33 cellular contexts compared by ENCODE assay signal in genomic region chrX:54945224-54945623, GRCh38. TPM values are rescaled to one million over a fixed set of nuclear protein-coding genes. Genes with fewer than 3 reads are reported as not detected.
"Had no signal": no experiment of that assay in that cellular context is flagged by ENCODE, and none has a peak within 500 bp of the region (broad histone marks: within the 10 kb centered on the region; RNA-seq: fewer than 3 reads in every experiment).

No MANE protein-coding gene starts in this region.

- H3K4me3 ChIP-seq: esophagus muscularis mucosa, gastrocnemius medialis had no signal

- H3K4me3 Mint-ChIP-seq: activated CD4-positive, alpha-beta memory T cell treated with anti-CD3 and anti-CD28 coated beads, Interleukin-2, amount 10 ng/mL, durations not matched to agents 7 days and 5 days; activated CD4-positive, alpha-beta T cell treated with anti-CD3 and anti-CD28 coated beads, Interleukin-2, amount 10 ng/mL, durations not matched to agents 7 days and 5 days; activated naive CD4-positive, alpha-beta T cell treated with anti-CD3 and anti-CD28 coated beads, Interleukin-2, amount 10 ng/mL, durations not matched to agents 7 days and 5 days; activated naive CD8-positive, alpha-beta T cell treated with anti-CD3 and anti-CD28 coated beads, Interleukin-2, amount 10 ng/mL, durations not matched to agents 7 days and 5 days; activated T-cell treated with anti-CD3 and anti-CD28 coated beads, Interleukin-2, amount 50 U/mL, for 24 hours; activated T-cell treated with anti-CD3 and anti-CD28 coated beads, Interleukin-2, amount 50 U/mL, for 72 hours; central memory CD8-positive, alpha-beta T cell; effector memory CD8-positive, alpha-beta T cell; T-helper 17 cell; T-helper 2 cell treated with Interferon-gamma antibody and Interleukin-4, amounts not matched to agents 5 μg/mL and 100 μg/mL, for 36 hours; WTC11 had no signal

- H3K27me3 ChIP-seq: brain microvascular endothelial cell, esophagus muscularis mucosa, foreskin keratinocyte, gastrocnemius medialis had no signal

- H3K27ac Mint-ChIP-seq: activated CD4-positive, alpha-beta memory T cell treated with anti-CD3 and anti-CD28 coated beads, Interleukin-2, amount 10 ng/mL, durations not matched to agents 7 days and 5 days; activated CD4-positive, alpha-beta T cell treated with anti-CD3 and anti-CD28 coated beads, Interleukin-2, amount 10 ng/mL, durations not matched to agents 7 days and 5 days; activated naive CD4-positive, alpha-beta T cell treated with anti-CD3 and anti-CD28 coated beads, Interleukin-2, amount 10 ng/mL, durations not matched to agents 7 days and 5 days; activated naive CD4-positive, alpha-beta T cell treated with anti-CD3 and anti-CD28 coated beads, Interleukin-2, amount 50 U/mL, for 72 hours; activated naive CD8-positive, alpha-beta T cell treated with anti-CD3 and anti-CD28 coated beads, Interleukin-2, amount 10 ng/mL, durations not matched to agents 7 days and 5 days; activated T-cell treated with anti-CD3 and anti-CD28 coated beads, Interleukin-2, amount 50 U/mL, for 24 hours; activated T-cell treated with anti-CD3 and anti-CD28 coated beads, Interleukin-2, amount 50 U/mL, for 72 hours; effector memory CD8-positive, alpha-beta T cell; T-helper 17 cell; T-helper 2 cell treated with Interferon-gamma antibody and Interleukin-4, amounts not matched to agents 5 μg/mL and 100 μg/mL, for 36 hours; WTC11 had no signal

- ATAC-seq: activated naive CD4-positive, alpha-beta T cell treated with anti-CD3 and anti-CD28 coated beads, Interleukin-2, amount 50 U/mL, for 72 hours; activated T-cell treated with anti-CD3 and anti-CD28 coated beads, Interleukin-2, amount 50 U/mL, for 72 hours; effector memory CD8-positive, alpha-beta T cell; foreskin keratinocyte; T-helper 17 cell; WTC11 had no signal

- H3K9me3 ChIP-seq: esophagus muscularis mucosa, gastrocnemius medialis had no signal

- H3K27me3 Mint-ChIP-seq: activated CD4-positive, alpha-beta memory T cell treated with anti-CD3 and anti-CD28 coated beads, Interleukin-2, amount 10 ng/mL, durations not matched to agents 7 days and 5 days; activated CD4-positive, alpha-beta T cell treated with anti-CD3 and anti-CD28 coated beads, Interleukin-2, amount 10 ng/mL, durations not matched to agents 7 days and 5 days; activated naive CD4-positive, alpha-beta T cell treated with anti-CD3 and anti-CD28 coated beads, Interleukin-2, amount 10 ng/mL, durations not matched to agents 7 days and 5 days; activated naive CD8-positive, alpha-beta T cell treated with anti-CD3 and anti-CD28 coated beads, Interleukin-2, amount 10 ng/mL, durations not matched to agents 7 days and 5 days; central memory CD8-positive, alpha-beta T cell; effector memory CD8-positive, alpha-beta T cell; T-helper 17 cell had no signal

- H3K4me1 ChIP-seq: esophagus muscularis mucosa, foreskin keratinocyte, gastrocnemius medialis had no signal

- DNase-seq: activated CD4-positive, alpha-beta memory T cell treated with anti-CD3 and anti-CD28 coated beads, Interleukin-2, amount 10 ng/mL, durations not matched to agents 7 days and 5 days; activated CD4-positive, alpha-beta T cell treated with anti-CD3 and anti-CD28 coated beads for 1 hour; activated CD4-positive, alpha-beta T cell treated with anti-CD3 and anti-CD28 coated beads for 4 hours; activated CD4-positive, alpha-beta T cell treated with anti-CD3 and anti-CD28 coated beads, Interleukin-2, amount 10 ng/mL, durations not matched to agents 7 days and 5 days; activated CD4-positive, alpha-beta T cell treated with anti-CD3 and anti-CD28 coated beads, Interleukin-2, amount 50 U/mL, for 4 hours; activated CD8-positive, alpha-beta memory T cell treated with anti-CD3 and anti-CD28 coated beads, Interleukin-2, amount 50 U/mL, for 48 hours; activated gamma-delta T cell; activated naive CD4-positive, alpha-beta T cell; activated naive CD4-positive, alpha-beta T cell treated with anti-CD3 and anti-CD28 coated beads, Interleukin-2, amount 10 ng/mL, durations not matched to agents 7 days and 5 days; activated naive CD8-positive, alpha-beta T cell treated with anti-CD3 and anti-CD28 coated beads, Interleukin-2, amount 10 ng/mL, durations not matched to agents 7 days and 5 days; activated T-cell treated with anti-CD3 and anti-CD28 coated beads for 4 hours; activated T-cell treated with anti-CD3 and anti-CD28 coated beads, Interleukin-2, amount 50 U/mL, for 24 hours; activated T-cell treated with anti-CD3 and anti-CD28 coated beads, Interleukin-2, amount 50 U/mL, for 72 hours; amniotic stem cell; anterior cingulate cortex; brain microvascular endothelial cell; cortex of kidney; dermis blood vessel endothelial cell; effector CD4-positive, alpha-beta T cell; effector memory CD8-positive, alpha-beta T cell; erythroblast; foreskin keratinocyte; gastrocnemius medialis; T-helper 1 cell; T-helper 17 cell; T1000 had no signal

- H3K27ac ChIP-seq: brain microvascular endothelial cell, esophagus muscularis mucosa, foreskin keratinocyte had no signal

- H3K36me3 ChIP-seq: brain microvascular endothelial cell, esophagus muscularis mucosa, gastrocnemius medialis had no signal

- H3K4me1 Mint-ChIP-seq: activated CD4-positive, alpha-beta memory T cell treated with anti-CD3 and anti-CD28 coated beads, Interleukin-2, amount 10 ng/mL, durations not matched to agents 7 days and 5 days; activated CD4-positive, alpha-beta T cell treated with anti-CD3 and anti-CD28 coated beads, Interleukin-2, amount 10 ng/mL, durations not matched to agents 7 days and 5 days; activated naive CD4-positive, alpha-beta T cell treated with anti-CD3 and anti-CD28 coated beads, Interleukin-2, amount 10 ng/mL, durations not matched to agents 7 days and 5 days; activated naive CD8-positive, alpha-beta T cell treated with anti-CD3 and anti-CD28 coated beads, Interleukin-2, amount 10 ng/mL, durations not matched to agents 7 days and 5 days; central memory CD8-positive, alpha-beta T cell; T-helper 17 cell; WTC11 had no signal

- H3K9me3 Mint-ChIP-seq: activated CD4-positive, alpha-beta memory T cell treated with anti-CD3 and anti-CD28 coated beads, Interleukin-2, amount 10 ng/mL, durations not matched to agents 7 days and 5 days; activated CD4-positive, alpha-beta T cell treated with anti-CD3 and anti-CD28 coated beads, Interleukin-2, amount 10 ng/mL, durations not matched to agents 7 days and 5 days; activated naive CD4-positive, alpha-beta T cell treated with anti-CD3 and anti-CD28 coated beads, Interleukin-2, amount 10 ng/mL, durations not matched to agents 7 days and 5 days; activated naive CD4-positive, alpha-beta T cell treated with anti-CD3 and anti-CD28 coated beads, Interleukin-2, amount 50 U/mL, for 72 hours; activated naive CD8-positive, alpha-beta T cell treated with anti-CD3 and anti-CD28 coated beads, Interleukin-2, amount 10 ng/mL, durations not matched to agents 7 days and 5 days; activated T-cell treated with anti-CD3 and anti-CD28 coated beads, Interleukin-2, amount 50 U/mL, for 24 hours; activated T-cell treated with anti-CD3 and anti-CD28 coated beads, Interleukin-2, amount 50 U/mL, for 72 hours; central memory CD8-positive, alpha-beta T cell; effector memory CD8-positive, alpha-beta T cell; T-helper 2 cell treated with Interferon-gamma antibody and Interleukin-4, amounts not matched to agents 5 μg/mL and 100 μg/mL, for 36 hours; WTC11 had no signal

- H3K36me3 Mint-ChIP-seq: activated naive CD4-positive, alpha-beta T cell treated with anti-CD3 and anti-CD28 coated beads, Interleukin-2, amount 10 ng/mL, durations not matched to agents 7 days and 5 days; activated naive CD4-positive, alpha-beta T cell treated with anti-CD3 and anti-CD28 coated beads, Interleukin-2, amount 50 U/mL, for 72 hours; activated naive CD8-positive, alpha-beta T cell treated with anti-CD3 and anti-CD28 coated beads, Interleukin-2, amount 10 ng/mL, durations not matched to agents 7 days and 5 days; WTC11 had no signal

RNA-seq across cellular contexts. Expression of gene TRO, which starts 24.6 kb away (rescaled TPM):
- total RNA-seq: bronchial epithelial cell had no signal

RNA-seq across cellular contexts. Expression of gene PFKFB1, which starts 48.8 kb away (rescaled TPM):
- total RNA-seq: dermis blood vessel endothelial cell, glomerular endothelial cell had no signal
